ENCODE assay signal across 15 cellular contexts in the genomic region with DNA sequence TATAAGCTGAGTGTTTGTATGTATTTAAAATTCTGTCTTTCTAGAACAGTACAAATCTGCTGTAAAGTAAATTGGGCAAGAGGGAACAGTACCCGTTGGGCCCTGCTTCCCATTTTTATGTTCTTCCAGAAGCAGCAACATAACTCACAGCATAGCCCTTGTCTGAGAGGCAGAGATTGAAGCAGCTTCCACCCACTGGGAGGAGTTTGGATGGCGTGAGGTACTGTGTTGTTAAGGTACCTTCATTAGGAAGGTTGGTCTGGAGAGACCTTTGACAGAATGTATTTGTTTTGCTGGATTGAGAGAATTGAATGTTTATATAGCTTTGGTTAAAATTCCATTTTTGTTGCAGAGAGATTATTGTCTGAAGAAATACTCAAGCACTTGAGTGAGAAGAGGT. TPM values are rescaled to one million over a fixed set of nuclear protein-coding genes. Genes with fewer than 3 reads are reported as not detected.
DNase-seq lines count a peak whose midpoint lies in the region; ATAC-seq and TF ChIP-seq lines count a peak whose summit lies in the region.
"Had no signal": no experiment of that assay in that cellular context is flagged by ENCODE, and none has a peak within 500 bp of the region (broad histone marks: within the 10 kb centered on the region; RNA-seq: fewer than 3 reads in every experiment).

No MANE protein-coding gene starts in this region.

- no peaks in the 10 kb centered on the region for H3F3A ChIP-seq in GM23338 (replicated peaks; ENCODE audit: low read depth)
- H3F3A ChIP-seq in PC-9 (ENCODE audit: insufficient read depth, low read depth), result peaks cover 65% of the 10 kb centered on the region

- H3K27me3 Mint-ChIP-seq in GM23338 (ENCODE audit: insufficient read depth, low read depth, poor library complexity) (peaks cover 2% of the 10 kb centered on the region), progenitor cell of endocrine pancreas (no peaks in the 10 kb centered on the region)

- POLR2A ChIA-PET in PC-9 (lab: Charles Lee; ENCODE audit: unreplicated experiment), result interaction anchor here (0.7 kb wide), 1 partner anchor 80 kb away, joined by 3 read pairs; no protein-coding TSS in a partner anchor

- no peaks in the 10 kb centered on the region for H3K9me3 ChIP-seq in PC-9 (ENCODE audit: insufficient read depth, low read depth)
- H3K9me3 ChIP-seq: HAP-1 had no signal

- no peak for TF ChIP-seq CTCF in GM23338 (conservative IDR thresholded peaks at IDR 0.05; ENCODE audit: low read depth in 2 of 2)
- no peak for TF ChIP-seq CTCF in PC-9 (conservative IDR thresholded peaks at IDR 0.05)
- no peak for TF ChIP-seq CTCF in progenitor cell of endocrine pancreas (IDR thresholded peaks at IDR 0.05; ENCODE audit: unreplicated experiment)

- H3K36me3 Mint-ChIP-seq in GM23338 (ENCODE audit: low read depth) (peaks cover 5% of the 10 kb centered on the region; the same call in 2 of the 3 replicates), progenitor cell of endocrine pancreas (ENCODE audit: insufficient read depth) (peaks cover 8% of the 10 kb centered on the region)
- H3K36me3 Mint-ChIP-seq: CD8-positive, alpha-beta memory T cell had no signal

- 0 out of 3 replicates have a peak, but pooled peaks have one; percentile 9 for ATAC-seq in GM23338
- ATAC-seq in left lobe of liver, result peak; percentile 68

- H3K4me1 ChIP-seq in GM23338 (ENCODE audit: insufficient read depth), result peaks cover 47% of the 10 kb centered on the region
- H3K4me1 ChIP-seq in PC-9 (replicated peaks; ENCODE audit: insufficient read depth), result peaks cover 46% of the 10 kb centered on the region

- H3K27me3 ChIP-seq in GM23338 (ENCODE audit: insufficient read depth) (no peaks in the 10 kb centered on the region), PC-9 (ENCODE audit: insufficient read depth, low read depth) (no peaks in the 10 kb centered on the region)

- CTCF ChIA-PET in PC-9 (lab: Charles Lee), result no interaction called here

- peaks cover 96% of the 10 kb centered on the region for H3K79me2 ChIP-seq in GM23338 (replicated peaks; ENCODE audit: insufficient read depth)
- H3K79me2 ChIP-seq in PC-9 (ENCODE audit: low read depth), result peaks cover 98% of the 10 kb centered on the region

- H3K9me2 ChIP-seq in GM23338 (ENCODE audit: insufficient read depth), result no peaks in the 10 kb centered on the region
- no peaks in the 10 kb centered on the region for H3K9me2 ChIP-seq in PC-9 (ENCODE audit: insufficient read depth)

- no peak for DNase-seq in GM23338 (ENCODE audit: low spot score)
- no peak for DNase-seq in PC-9
- no peak for DNase-seq in left lobe of liver (ENCODE audit: low spot score)
- no peak for DNase-seq in progenitor cell of endocrine pancreas (ENCODE audit: low spot score, unreplicated experiment)
- DNase-seq in stimulated activated CD8-positive, alpha-beta memory T cell treated with anti-CD3 and anti-CD28 coated beads, Interleukin-4, amount 100 ng/mL, for 48 hours, result no peak
- DNase-seq in amygdala (lab: John Stamatoyannopoulos, UW), result no peak
- DNase-seq in NCI-H1092 treated with DMSO at 0.1 percent for 48 hours (lab: John Stamatoyannopoulos, UW), result no peak
- DNase-seq: CD8-positive, alpha-beta memory T cell; KBM-7; NCI-H2107; NCI-H345; NCI-H748 treated with DMSO at 0.1 percent for 48 hours; SIG-M5 had no signal

- H3K27ac Mint-ChIP-seq in GM23338 (no peak overlapping the region), progenitor cell of endocrine pancreas (peak overlapping the region; percentile 53)
- H3K27ac Mint-ChIP-seq: CD8-positive, alpha-beta memory T cell had no signal

- intact Hi-C loops in PC-9 (cut with micrococcal nuclease; ENCODE audit: unreplicated experiment), result loop anchor here (5.0 kb wide), 1 partner anchor 246 kb away; the partner anchor contains the start of gene DNAJC21

- H3K9me3 Mint-ChIP-seq in GM23338 (no peaks in the 10 kb centered on the region), progenitor cell of endocrine pancreas (ENCODE audit: low read depth) (no peaks in the 10 kb centered on the region)
- H3K9me3 Mint-ChIP-seq: CD8-positive, alpha-beta memory T cell had no signal

- no TSS peak for BruUV-seq in PC-9 (replicated peaks; lab: Mats Ljungman, UMichigan)

- H2AFZ ChIP-seq in GM23338 (no peak overlapping the region), PC-9 (no peak overlapping the region)

- H3K4me1 Mint-ChIP-seq in GM23338, result peaks cover 63% of the 10 kb centered on the region
- H3K4me1 Mint-ChIP-seq in progenitor cell of endocrine pancreas (ENCODE audit: low read depth), result peaks cover 64% of the 10 kb centered on the region
- H3K4me1 Mint-ChIP-seq: CD8-positive, alpha-beta memory T cell had no signal

- no peaks in the 10 kb centered on the region for H3K36me3 ChIP-seq in GM23338 (ENCODE audit: insufficient read depth)
- H3K36me3 ChIP-seq in PC-9 (ENCODE audit: low read depth), result peaks cover 37% of the 10 kb centered on the region
- H3K36me3 ChIP-seq: HAP-1 had no signal

- H3K4me3 Mint-ChIP-seq in GM23338 (no peak overlapping the region), progenitor cell of endocrine pancreas (ENCODE audit: low read depth) (no peak overlapping the region)
- H3K4me3 Mint-ChIP-seq: CD8-positive, alpha-beta memory T cell had no signal

- H3K27ac ChIP-seq in GM23338 (ENCODE audit: low read depth) (no peak overlapping the region), PC-9 (peak overlapping the region; percentile 86)
- H3K27ac ChIP-seq: HL-60 had no signal

- no peak overlapping the region for H3K4me2 ChIP-seq in GM23338
- no peak overlapping the region for H3K4me2 ChIP-seq in PC-9

- no peak overlapping the region for H3K4me3 ChIP-seq in GM23338
- no peak overlapping the region for H3K4me3 ChIP-seq in PC-9
- H3K4me3 ChIP-seq: HAP-1 had no signal

- H4K20me1 ChIP-seq in GM23338 (replicated peaks; ENCODE audit: insufficient read depth), result peaks cover 65% of the 10 kb centered on the region
- H4K20me1 ChIP-seq in PC-9 (ENCODE audit: insufficient read depth), result no peaks in the 10 kb centered on the region

TF ChIP-seq in GM23338, 12 proteins besides CTCF, POLR2A, EP300 and RAD21 (continues in another document):
- no peak for TF ChIP-seq STAT1 (IDR thresholded peaks at IDR 0.05; ENCODE audit: unreplicated experiment)
- no peak for TF ChIP-seq ZNF462 (CRISPR knock-in tag; IDR thresholded peaks at IDR 0.05)
- no peak for TF ChIP-seq ZNF331 (CRISPR knock-in tag; IDR thresholded peaks at IDR 0.05; ENCODE audit: low read depth)

RNA-seq across cellular contexts. Expression of gene RAI14, which starts 24.8 kb away (rescaled TPM):
- total RNA-seq in GM23338 (2014; rRNA removed; shearing (Covaris generic)), result 90.3 and 95.8 TPM in 2 replicates
- 46.7 and 58.8 TPM in 2 replicates for polyA plus RNA-seq in GM23338 (2016; fragmentation: Nextera tagmentation; extraction: Ambion mirVana)
- total RNA-seq in PC-9 (2021), result 133 and 145 TPM in 2 replicates
- total RNA-seq in left lobe of liver, result 24.9 TPM
- total RNA-seq in progenitor cell of endocrine pancreas, result 116 and 121 TPM in 2 replicates
